ENCODE assay signal across 8 cellular contexts in the genomic region with DNA sequence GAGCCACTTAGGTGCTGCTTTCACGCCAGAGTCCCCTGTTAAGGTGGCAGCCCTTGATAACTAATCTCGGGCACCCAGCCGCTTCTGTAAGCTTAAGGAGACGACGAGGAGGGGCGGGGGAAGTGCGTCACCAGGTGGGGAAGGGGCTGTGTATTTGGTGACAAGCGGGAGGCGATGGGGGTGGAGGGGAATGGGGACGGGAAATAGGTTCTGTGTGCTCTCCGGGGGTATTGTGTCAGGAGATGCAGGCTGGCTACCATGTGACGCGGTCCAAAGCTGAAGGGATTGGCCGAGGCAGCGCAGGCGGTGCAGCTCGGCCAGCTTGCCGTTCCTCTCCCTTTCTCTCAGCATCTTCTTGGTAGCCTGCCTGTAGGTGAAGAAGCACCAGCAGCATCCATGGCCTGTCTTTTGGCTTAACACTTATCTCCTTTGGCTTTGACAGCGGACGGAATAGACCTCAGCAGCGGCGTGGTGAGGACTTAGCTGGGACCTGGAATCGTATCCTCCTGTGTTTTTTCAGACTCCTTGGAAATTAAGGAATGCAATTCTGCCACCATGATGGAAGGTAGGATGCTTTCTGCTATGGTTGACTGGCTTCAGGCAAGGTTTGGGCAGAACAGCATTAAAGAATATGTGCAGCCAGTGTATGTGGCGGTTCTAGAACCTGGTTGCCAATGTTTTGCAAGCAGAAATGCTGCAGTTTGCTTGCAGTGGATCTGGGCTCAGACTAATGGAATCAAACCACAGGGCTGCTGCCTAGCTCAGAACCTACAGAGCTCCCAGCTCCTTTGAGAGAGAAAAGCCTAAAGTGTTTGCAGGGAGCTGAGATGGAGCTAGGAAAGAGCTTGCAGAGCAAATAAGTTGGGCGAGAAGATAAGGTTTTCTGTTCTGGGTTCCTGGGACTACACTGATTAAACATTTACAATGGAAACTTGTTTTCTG. TPM values are rescaled to one million over a fixed set of nuclear protein-coding genes. Genes with fewer than 3 reads are reported as not detected.
A peak's percentile ranks its signal among the peaks of the same experiment; 100 is the strongest.
DNase-seq lines count a peak whose midpoint lies in the region; ATAC-seq lines count a peak whose summit lies in the region.

Gene SGIP1, plus strand, starts transcription at position 350 of the 942 bp plus-strand sequence. Its CDS starts 206 bp downstream, at position 556.

- peak; percentile 95 for ATAC-seq in sciatic nerve
- ATAC-seq in GM18498 (IDR thresholded peaks at IDR 0.05; ENCODE audit: unreplicated experiment), result no peak
- no peak for ATAC-seq in GM18868 (IDR thresholded peaks at IDR 0.05; ENCODE audit: unreplicated experiment)

- H3K4me3 Mint-ChIP-seq in immature natural killer cell, result peak within 1 kb of the TSS; percentile 26 to 71 (median 66)

- H3K4me1 Mint-ChIP-seq in immature natural killer cell, result peaks cover 2 to 6% of the 10 kb centered on the region in 2 donors

- intact Hi-C loops in sciatic nerve (cut with DNase I), result loop anchor here (5.0 kb wide), 1 partner anchor 1877 kb away; no protein-coding TSS in a partner anchor

- H3K27me3 Mint-ChIP-seq in immature natural killer cell (ENCODE audit: low read depth in 3 of 3), result peaks cover 5 to 14% (median 12%) of the 10 kb centered on the region in 3 donors

- no peaks in the 10 kb centered on the region for H3K36me3 Mint-ChIP-seq in immature natural killer cell

- H3K27ac Mint-ChIP-seq in immature natural killer cell, result no peak within 1 kb of the TSS

- H3K9me3 Mint-ChIP-seq in immature natural killer cell, result peaks cover 0 to 5% (median 0%) of the 10 kb centered on the region in 6 donors

- DNase-seq in DMS79 (lab: John Stamatoyannopoulos, UW) (peak; percentile 12), NCI-H446 treated with DMSO at 0.1 percent for 48 hours (lab: John Stamatoyannopoulos, UW) (peak; percentile 54), cerebellar nuclear complex (lab: John Stamatoyannopoulos, UW) (peak; percentile 30 to 69), immature natural killer cell (no peak), sciatic nerve (ENCODE audit: low spot score) (peak; percentile 65), 8988T (no peak)

RNA-seq across cellular contexts. Expression of gene SGIP1, which starts in this region (rescaled TPM):
- not detected for polyA plus RNA-seq in immature natural killer cell
- 7.0 TPM for total RNA-seq in sciatic nerve

Comparison
In these comparisons a context has a peak if more than half of its experiments do, and no peak if none do; other contexts are left out.
1. DNase-seq: peak in DMS79 (single experiment), NCI-H446 treated with DMSO at 0.1 percent for 48 hours (single experiment), cerebellar nuclear complex (2 of 2) and sciatic nerve (single experiment); none in immature natural killer cell (0 of 3) and 8988T (single experiment).